20 cellular contexts compared by ENCODE assay signal in the genomic region with DNA sequence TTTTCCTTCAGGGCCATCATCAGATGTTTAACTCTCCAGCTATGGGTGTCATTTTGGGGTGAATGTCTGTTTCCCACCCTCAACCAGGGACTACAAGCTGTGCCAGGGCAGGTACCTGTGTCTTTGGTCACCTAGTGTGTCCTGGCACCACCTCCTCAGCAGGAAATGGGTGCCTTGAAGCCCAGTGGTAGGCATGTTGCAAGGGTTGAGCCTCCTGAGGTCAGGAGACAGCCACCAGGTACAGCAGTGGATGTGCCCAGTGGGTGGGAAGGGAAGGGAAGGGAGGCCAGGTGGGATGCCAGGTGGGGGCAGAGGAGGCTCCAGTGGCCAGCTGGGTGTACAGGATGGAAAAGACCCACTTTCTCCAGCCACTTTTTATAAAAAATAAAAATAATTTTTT. TPM values are rescaled to one million over a fixed set of nuclear protein-coding genes. Genes with fewer than 3 reads are reported as not detected.
DNase-seq lines count a peak whose midpoint lies in the region; ATAC-seq and TF ChIP-seq lines count a peak whose summit lies in the region.
"Had no signal": no experiment of that assay in that cellular context is flagged by ENCODE, and none has a peak within 500 bp of the region (broad histone marks: within the 10 kb centered on the region; RNA-seq: fewer than 3 reads in every experiment).

No MANE protein-coding gene starts in this region.

- intact Hi-C loops in MCF 10A (cut with micrococcal nuclease), result no loop called here
- intact Hi-C loops in mammary epithelial cell (cut with micrococcal nuclease), result no loop called here
- intact Hi-C loops in spleen (cut with DNase I; ENCODE audit: low total_unique reads), result no loop called here

- H2BK12ac ChIP-seq in mesenchymal stem cell (ENCODE audit: low read length in 2 of 2), result peak overlapping the region; percentile 3 to 29

- no peak overlapping the region for H3K4ac ChIP-seq in mesenchymal stem cell (ENCODE audit: low read depth in 1 of 2, low read length in 2 of 2)

- no peaks in the 10 kb centered on the region for H3K36me3 Mint-ChIP-seq in MCF 10A (ENCODE audit: insufficient read depth, unreplicated experiment)
- H3K36me3 Mint-ChIP-seq: CD4-positive, CD25-positive, alpha-beta regulatory T cell had no signal

- H3K9me3 ChIP-seq in mammary epithelial cell (replicated peaks; ENCODE audit: insufficient read depth, low read length), result no peaks in the 10 kb centered on the region
- H3K9me3 ChIP-seq in mesenchymal stem cell (ENCODE audit: control insufficient read depth, low read length), result no peaks in the 10 kb centered on the region
- peaks cover 0 to 8% (median 5%) of the 10 kb centered on the region in 8 donors for H3K9me3 ChIP-seq in spleen
- H3K9me3 ChIP-seq: SK-N-SH had no signal

- TF ChIP-seq CTCF in MCF 10A (IDR thresholded peaks at IDR 0.05; ENCODE audit: unreplicated experiment), result no peak
- no peak for TF ChIP-seq CTCF in mammary epithelial cell (conservative IDR thresholded peaks at IDR 0.05 in 1 of 2, IDR thresholded peaks at IDR 0.05 in 1 of 2; ENCODE audit: extremely low read depth in 1 of 2, insufficient read depth in 1 of 2, low read depth in 1 of 2, low read length in 2 of 2)
- TF ChIP-seq CTCF in VCaP (conservative IDR thresholded peaks at IDR 0.05), result no peak
- TF ChIP-seq CTCF in spleen (IDR thresholded peaks at IDR 0.05 in 8 of 11, conservative IDR thresholded peaks at IDR 0.05 in 3 of 11), result no peak

- CTCF ChIA-PET in MCF 10A (lab: Yijun Ruan, JAX) (interaction anchor here (0.6 to 0.8 kb wide), 2 partner anchors 25 to 26 kb away, joined by 3 to 4 read pairs; partner anchors contain the start of gene ADORA2B), mammary epithelial cell (lab: Charles Lee; ENCODE audit: low non-redundant PET) (no interaction called here)

- no peak overlapping the region for H3K27ac ChIP-seq in mammary epithelial cell (ENCODE audit: insufficient read depth, low read depth, low read length)
- H3K27ac ChIP-seq in VCaP, result peak overlapping the region; percentile 48; the same call in 1 of the 2 replicates
- no peak overlapping the region for H3K27ac ChIP-seq in mesenchymal stem cell (ENCODE audit: low read length, poor library complexity, severe bottlenecking)
- no peak overlapping the region for H3K27ac ChIP-seq in spleen

- H3K79me1 ChIP-seq in mesenchymal stem cell (replicated peaks; ENCODE audit: low read length, poor library complexity, severe bottlenecking), result no peaks in the 10 kb centered on the region

- H2BK5ac ChIP-seq in mesenchymal stem cell (ENCODE audit: low read depth, low read length, poor library complexity, severe bottlenecking), result no peak overlapping the region

- H2AFZ ChIP-seq in mammary epithelial cell (ENCODE audit: low read depth, low read length), result no peak overlapping the region
- no peak overlapping the region for H2AFZ ChIP-seq in mesenchymal stem cell (ENCODE audit: low read depth, low read length)

- H2AK5ac ChIP-seq in mesenchymal stem cell (ENCODE audit: low read length, severe bottlenecking), result no peak overlapping the region

- no peak overlapping the region for H2BK15ac ChIP-seq in mesenchymal stem cell (ENCODE audit: low read depth, poor library complexity, severe bottlenecking)

- peak overlapping the region; percentile 79 for H4K91ac ChIP-seq in mesenchymal stem cell (ENCODE audit: low read length)

- in situ Hi-C loops in mammary epithelial cell (cut with MboI; ENCODE audit: low sequenced_read_pairs in 2 of 2), result no loop called here

- no peak overlapping the region for H3K23ac ChIP-seq in mesenchymal stem cell (ENCODE audit: low read length in 2 of 2)

- peak; percentile 16 for DNase-seq in MCF 10A (ENCODE audit: unreplicated experiment)
- no peak for DNase-seq in mammary epithelial cell
- no peak for DNase-seq in mesenchymal stem cell
- no peak for DNase-seq in iPS-NIHi7 (ENCODE audit: extremely low spot score)
- DNase-seq in HuH-7.5 (ENCODE audit: low spot score), result no peak
- no peak for DNase-seq in spleen
- DNase-seq: 8988T; CD4-positive, CD25-positive, alpha-beta regulatory T cell; DMS153; DND-41; NCI-H1092; NCI-H1417 treated with DMSO at 0.1 percent for 48 hours; NCI-H1694 treated with DMSO at 0.1 percent for 48 hours; NCI-H2081; NCI-H2227 treated with DMSO at 0.1 percent for 48 hours; NCI-H510A; NCI-H69; SK-N-SH had no signal

- no peak for ATAC-seq in HG02759 (IDR thresholded peaks at IDR 0.05; ENCODE audit: unreplicated experiment)

- H3K27me3 Mint-ChIP-seq in MCF 10A (ENCODE audit: insufficient read depth, unreplicated experiment), result no peaks in the 10 kb centered on the region

- H3K9me3 Mint-ChIP-seq in MCF 10A (ENCODE audit: unreplicated experiment), result peaks cover 7% of the 10 kb centered on the region

- H3K79me2 ChIP-seq in mammary epithelial cell (ENCODE audit: insufficient read depth, low read length), result no peaks in the 10 kb centered on the region

- no peak overlapping the region for H3K4me3 ChIP-seq in mammary epithelial cell (replicated peaks in 1 of 3; ENCODE audit: insufficient read depth in 1 of 3, low read depth in 2 of 3, low read length in 3 of 3)
- no peak overlapping the region for H3K4me3 ChIP-seq in mesenchymal stem cell (ENCODE audit: insufficient read depth in 1 of 2, low read depth in 1 of 2, low read length in 2 of 2)
- H3K4me3 ChIP-seq in spleen, result no peak overlapping the region

- H3K4me2 ChIP-seq in mammary epithelial cell (ENCODE audit: insufficient read depth, low read depth, low read length) (no peak overlapping the region), mesenchymal stem cell (ENCODE audit: low read length, poor library complexity, severe bottlenecking) (no peak overlapping the region)
- H3K4me2 ChIP-seq: SK-N-SH had no signal

- POLR2A ChIA-PET in MCF 10A (lab: Yijun Ruan, JAX), result no interaction called here

- H3K18ac ChIP-seq in mesenchymal stem cell (ENCODE audit: low read depth in 1 of 2, low read length in 2 of 2), result peak overlapping the region in 1 of 2 experiments; percentile 4

- H3K4me3 Mint-ChIP-seq in MCF 10A (ENCODE audit: unreplicated experiment), result no peak overlapping the region
- H3K4me3 Mint-ChIP-seq: CD4-positive, CD25-positive, alpha-beta regulatory T cell had no signal

- H3K4me1 Mint-ChIP-seq in MCF 10A (ENCODE audit: insufficient read depth, unreplicated experiment), result peaks cover 23% of the 10 kb centered on the region
- H3K4me1 Mint-ChIP-seq: CD4-positive, CD25-positive, alpha-beta regulatory T cell had no signal

- H3K4me1 ChIP-seq in mammary epithelial cell (ENCODE audit: insufficient read depth, low read length) (peaks cover 28% of the 10 kb centered on the region), mesenchymal stem cell (ENCODE audit: control insufficient read depth, insufficient read depth, low read depth, low read length) (peaks cover 6% of the 10 kb centered on the region), spleen (peaks cover 0 to 10% (median 2%) of the 10 kb centered on the region in 6 donors)

- H3K27ac Mint-ChIP-seq in MCF 10A (ENCODE audit: low read depth, unreplicated experiment), result no peak overlapping the region
- H3K27ac Mint-ChIP-seq: CD4-positive, CD25-positive, alpha-beta regulatory T cell had no signal

- no peaks in the 10 kb centered on the region for H4K20me1 ChIP-seq in mammary epithelial cell (ENCODE audit: insufficient read depth, low read length)

- no peaks in the 10 kb centered on the region for H3K27me3 ChIP-seq in mammary epithelial cell (ENCODE audit: insufficient read depth, low read length)
- peaks cover 0 to 9% of the 10 kb centered on the region in 2 experiments for H3K27me3 ChIP-seq in mesenchymal stem cell (ENCODE audit: control insufficient read depth in 1 of 2, insufficient read depth in 1 of 2, low read length in 2 of 2)
- peaks cover 2 to 39% (median 14%) of the 10 kb centered on the region in 7 donors for H3K27me3 ChIP-seq in spleen (replicated peaks in 1 of 7)

- H3K36me3 ChIP-seq in mammary epithelial cell (ENCODE audit: insufficient read depth, low read length), result no peaks in the 10 kb centered on the region
- no peaks in the 10 kb centered on the region for H3K36me3 ChIP-seq in mesenchymal stem cell (ENCODE audit: control insufficient read depth in 1 of 2, insufficient read depth in 2 of 2, low read depth in 1 of 2, low read length in 2 of 2)
- no peaks in the 10 kb centered on the region for H3K36me3 ChIP-seq in spleen

- dilution Hi-C loops in mammary epithelial cell (cut with HindIII; ENCODE audit: low sequenced_read_pairs), result no loop called here

- H2BK120ac ChIP-seq in mesenchymal stem cell (ENCODE audit: low read depth, low read length), result no peak overlapping the region

- peak overlapping the region; percentile 63 for H4K8ac ChIP-seq in mesenchymal stem cell (ENCODE audit: low read length)

- no peak overlapping the region for H3K9ac ChIP-seq in mammary epithelial cell (ENCODE audit: insufficient read depth, low read length)
- no peak overlapping the region for H3K9ac ChIP-seq in mesenchymal stem cell (ENCODE audit: low read length)
- H3K9ac ChIP-seq: SK-N-SH had no signal

- TF ChIP-seq POLR2A in spleen (IDR thresholded peaks at IDR 0.05), result no peak

- no peak overlapping the region for H3K14ac ChIP-seq in mesenchymal stem cell (ENCODE audit: low read length in 2 of 2)

- no TSS peak for BruUV-seq in MCF 10A (replicated peaks; lab: Mats Ljungman, UMichigan)
- no TSS peak for BruUV-seq in mammary epithelial cell (replicated peaks; lab: Mats Ljungman, UMichigan)

RNA-seq across cellular contexts. Expression of gene ADORA2B, which starts 25.5 kb away (rescaled TPM):
- 21.7 and 26.0 TPM in 2 replicates for total RNA-seq in MCF 10A (2022)
- total RNA-seq in mammary epithelial cell, result 10 to 100 TPM; 44.9 to 73.7 TPM
- polyA plus RNA-seq in mammary epithelial cell, result 70.6 TPM
- polyA minus RNA-seq in mammary epithelial cell, result 27.4 TPM
- polyA plus RNA-seq in mesenchymal stem cell (2013, experiment 1 of 2), result 23.8 TPM
- polyA plus RNA-seq in mesenchymal stem cell (2013, experiment 2 of 2), result 25.7 TPM
- 1 to 10 TPM in 2 of 7 donors, under 1 TPM in 3, not detected in 2; 0.77 to 2.7 (median 0.92) TPM for total RNA-seq in spleen
- polyA plus RNA-seq in spleen, result under 1 TPM; 0.13 to 0.23 (median 0.16) TPM
- total RNA-seq: CD4-positive, CD25-positive, alpha-beta regulatory T cell had no signal
